In genomic region chr3:139935866-139936817, GRCh38 we compare ENCODE assay signal across 8 cellular contexts. TPM values are rescaled to one million over a fixed set of nuclear protein-coding genes. Genes with fewer than 3 reads are reported as not detected.
DNase-seq lines count a peak whose midpoint lies in the region; ATAC-seq and TF ChIP-seq lines count a peak whose summit lies in the region.
"Had no signal": no experiment of that assay in that cellular context is flagged by ENCODE, and none has a peak within 500 bp of the region (broad histone marks: within the 10 kb centered on the region; RNA-seq: fewer than 3 reads in every experiment).

No MANE protein-coding gene starts in this region.

- peak; percentile 30; the same call in 2 of the 3 replicates for ATAC-seq in RWPE2 (ENCODE audit: low read depth)
- ATAC-seq in HG03097 (IDR thresholded peaks at IDR 0.05; ENCODE audit: low FRiP score, unreplicated experiment): no peak
- no peak for ATAC-seq in HG03159 (IDR thresholded peaks at IDR 0.05; ENCODE audit: unreplicated experiment)

- DNase-seq in GM23248: peak; percentile 47
- DNase-seq in RWPE2 (ENCODE audit: low spot score): no peak
- no peak for DNase-seq in iPS DF 6.9 (ENCODE audit: low read depth, low spot score)
- DNase-seq in SIG-M5 treated with dmso at 0.1 percent for 504 hours (lab: John Stamatoyannopoulos, UW; ENCODE audit: unreplicated experiment): no peak

- H3K27ac ChIP-seq in GM23248: no peak overlapping the region
- H3K27ac ChIP-seq in RWPE2 (ENCODE audit: poor library complexity, severe bottlenecking): no peak overlapping the region
- no peak overlapping the region for H3K27ac ChIP-seq in iPS DF 6.9 (ENCODE audit: low read length)
- no peak overlapping the region for H3K27ac ChIP-seq in skeletal muscle tissue (ENCODE audit: low read depth, low read length)
- H3K27ac ChIP-seq: epithelial cell of prostate had no signal

- H3K36me3 ChIP-seq in GM23248 (ENCODE audit: low read depth) (no peaks in the 10 kb centered on the region), RWPE2 (ENCODE audit: low read depth) (no peaks in the 10 kb centered on the region), iPS DF 6.9 (ENCODE audit: control insufficient read depth, insufficient read depth, low read length) (no peaks in the 10 kb centered on the region), skeletal muscle tissue (ENCODE audit: control insufficient read depth in 3 of 3, insufficient read depth in 3 of 3, low read length in 3 of 3) (no peaks in the 10 kb centered on the region)

- peaks cover 40% of the 10 kb centered on the region for H3K27me3 ChIP-seq in GM23248 (replicated peaks; ENCODE audit: insufficient read depth)
- H3K27me3 ChIP-seq in RWPE2 (ENCODE audit: insufficient read depth, poor library complexity, severe bottlenecking): peaks cover 47% of the 10 kb centered on the region
- peaks cover 15% of the 10 kb centered on the region for H3K27me3 ChIP-seq in iPS DF 6.9 (ENCODE audit: control insufficient read depth, insufficient read depth, low read length)
- peaks cover 5 to 23% (median 14%) of the 10 kb centered on the region in 3 donors for H3K27me3 ChIP-seq in skeletal muscle tissue (ENCODE audit: control insufficient read depth in 3 of 3, insufficient read depth in 3 of 3, low read length in 3 of 3)

- no peak overlapping the region for H3K9ac ChIP-seq in GM23248
- H3K9ac ChIP-seq in skeletal muscle tissue (ENCODE audit: low read depth in 1 of 3, low read length in 3 of 3): peak overlapping the region in 2 of 3 donors; percentile 57 to 66

- H3K4me3 ChIP-seq in GM23248 (no peak overlapping the region), RWPE2 (ENCODE audit: severe bottlenecking) (no peak overlapping the region), iPS DF 6.9 (ENCODE audit: low read length) (peak overlapping the region; percentile 42; the same call in 1 of the 2 replicates), skeletal muscle tissue (ENCODE audit: low read length in 3 of 3) (peak overlapping the region; percentile 68 to 77 (median 70))

- no peaks in the 10 kb centered on the region for H3K79me2 ChIP-seq in GM23248 (ENCODE audit: insufficient read depth)

- in situ Hi-C loops in GM23248 (cut with MboI): no loop called here

- H3F3A ChIP-seq in GM23248 (ENCODE audit: insufficient read depth): no peaks in the 10 kb centered on the region

- no peak overlapping the region for H3K4me2 ChIP-seq in GM23248 (ENCODE audit: unreplicated experiment)

- 3 to 4% methylated on average over 38 to 42 of the region's 42 CpGs for WGBS in GM23248 (ENCODE audit: low coverage in 1 of 2, low lambda C conversion rate in 2 of 2, missing lambda C conversion rate in 2 of 2), 2 experiments
- no CpG with 5 or more reads among the region's 42 CpGs for WGBS in iPS DF 6.9 (ENCODE audit: insufficient coverage, insufficient read length)

- H4K20me1 ChIP-seq in GM23248 (ENCODE audit: insufficient read depth): no peaks in the 10 kb centered on the region

- TF ChIP-seq CTCF in RWPE2 (IDR thresholded peaks at IDR 0.05; ENCODE audit: poor library complexity, severe bottlenecking): no peak

- no peaks in the 10 kb centered on the region for H3K9me2 ChIP-seq in GM23248 (ENCODE audit: insufficient read depth)

- no peaks in the 10 kb centered on the region; the same call in 1 of the 2 replicates for H3K4me1 ChIP-seq in GM23248 (ENCODE audit: insufficient read depth)
- no peaks in the 10 kb centered on the region for H3K4me1 ChIP-seq in RWPE2 (ENCODE audit: insufficient read depth, poor library complexity, severe bottlenecking)
- H3K4me1 ChIP-seq in iPS DF 6.9 (ENCODE audit: control insufficient read depth, insufficient read depth, low read length): peaks cover 1% of the 10 kb centered on the region; the same call in 1 of the 2 replicates
- peaks cover 11 to 21% (median 15%) of the 10 kb centered on the region in 3 donors for H3K4me1 ChIP-seq in skeletal muscle tissue (ENCODE audit: control insufficient read depth in 3 of 3, insufficient read depth in 3 of 3, low read length in 3 of 3)

- no peak overlapping the region for H2AFZ ChIP-seq in GM23248

- H3K9me3 ChIP-seq in GM23248 (ENCODE audit: low read depth) (no peaks in the 10 kb centered on the region), RWPE2 (ENCODE audit: severe bottlenecking) (no peaks in the 10 kb centered on the region), iPS DF 6.9 (ENCODE audit: control insufficient read depth, insufficient read depth, low read length) (no peaks in the 10 kb centered on the region), skeletal muscle tissue (ENCODE audit: control insufficient read depth in 3 of 3, low read length in 3 of 3) (no peaks in the 10 kb centered on the region)

RNA-seq across cellular contexts. Expression of gene CLSTN2, which starts 1.2 kb away (rescaled TPM):
- not detected in 2 replicates for total RNA-seq in GM23248 (2014; rRNA removed; shearing (Covaris generic))
- polyA plus RNA-seq in GM23248 (2016; fragmentation: Nextera tagmentation; extraction: Ambion mirVana): not detected in 2 replicates
- total RNA-seq in skeletal muscle tissue: 4.7 TPM

Comparison
In these comparisons a context has a peak if more than half of its experiments do, and no peak if none do; other contexts are left out.
1. H3K4me3 ChIP-seq: peak in iPS DF 6.9 (single experiment) and skeletal muscle tissue (3 of 3); none in GM23248 (single experiment) and RWPE2 (single experiment).